10 cellular contexts compared by ENCODE assay signal in genomic region chr3:59502806-59503205, GRCh38.
DNase-seq lines count a peak whose midpoint lies in the region.
"Had no signal": no experiment of that assay in that cellular context is flagged by ENCODE, and none has a peak within 500 bp of the region (broad histone marks: within the 10 kb centered on the region; RNA-seq: fewer than 3 reads in every experiment).

No MANE protein-coding gene starts in this region.

- no peak overlapping the region for H3K27ac ChIP-seq in substantia nigra (ENCODE audit: low read depth, low read length, poor library complexity, severe bottlenecking)
- H3K27ac ChIP-seq: uterus had no signal

- intact Hi-C loops in activated CD4-positive, alpha-beta memory T cell treated with anti-CD3 and anti-CD28 coated beads for 36 hours (cut with micrococcal nuclease): loop anchor here (2.0 to 5.0 kb wide), 3 partner anchors 51 to 76 kb away; no protein-coding TSS in a partner anchor

- DNase-seq in activated CD8-positive, alpha-beta memory T cell treated with anti-CD3 and anti-CD28 coated beads, Interleukin-2, amount 50 U/mL, for 24 hours (ENCODE audit: extremely low read depth): peak; percentile 10
- no peak for DNase-seq in activated CD8-positive, alpha-beta memory T cell treated with anti-CD3 and anti-CD28 coated beads, Interleukin-2, amount 50 U/mL, for 48 hours
- peak; percentile 58 for DNase-seq in activated CD4-positive, alpha-beta memory T cell treated with anti-CD3 and anti-CD28 coated beads for 36 hours
- DNase-seq in fibroblast of the conjunctiva (ENCODE audit: low read depth): peak; percentile 41
- peak; percentile 40 for DNase-seq in stimulated activated CD8-positive, alpha-beta memory T cell treated with anti-CD3 and anti-CD28 coated beads, Interleukin-4, amount 100 ng/mL, for 48 hours
- DNase-seq in DMS153 treated with DMSO at 0.1 percent for 48 hours (lab: John Stamatoyannopoulos, UW; ENCODE audit: unreplicated experiment): no peak
- no peak for DNase-seq in substantia nigra (lab: John Stamatoyannopoulos, UW)
- no peak for DNase-seq in central memory CD4-positive, alpha-beta T cell
- DNase-seq: C1 segment of cervical spinal cord, uterus had no signal

- H3K9me3 Mint-ChIP-seq in activated CD4-positive, alpha-beta memory T cell treated with anti-CD3 and anti-CD28 coated beads for 36 hours: peaks cover 3% of the 10 kb centered on the region

- CTCF ChIA-PET in activated CD4-positive, alpha-beta memory T cell treated with anti-CD3 and anti-CD28 coated beads for 36 hours (lab: Charles Lee): interaction anchor here (0.9 to 1.2 kb wide), 2 partner anchors 73 to 190 kb away, joined by 3 read pairs; no protein-coding TSS in a partner anchor

- no peaks in the 10 kb centered on the region for H3K27me3 Mint-ChIP-seq in activated CD4-positive, alpha-beta memory T cell treated with anti-CD3 and anti-CD28 coated beads for 36 hours

- H3K36me3 Mint-ChIP-seq in activated CD4-positive, alpha-beta memory T cell treated with anti-CD3 and anti-CD28 coated beads for 36 hours: no peaks in the 10 kb centered on the region

- H3K4me1 Mint-ChIP-seq in activated CD4-positive, alpha-beta memory T cell treated with anti-CD3 and anti-CD28 coated beads for 36 hours (ENCODE audit: low read depth): peaks cover 8% of the 10 kb centered on the region

- no peak overlapping the region for H3K4me3 Mint-ChIP-seq in activated CD4-positive, alpha-beta memory T cell treated with anti-CD3 and anti-CD28 coated beads for 36 hours

- H3K27ac Mint-ChIP-seq in activated CD4-positive, alpha-beta memory T cell treated with anti-CD3 and anti-CD28 coated beads for 36 hours: no peak overlapping the region

- POLR2A ChIA-PET in activated CD4-positive, alpha-beta memory T cell treated with anti-CD3 and anti-CD28 coated beads for 36 hours (lab: Charles Lee): interaction anchor here (0.8 to 1.4 kb wide), 2 partner anchors 24 to 51 kb away, joined by 3 to 5 read pairs; no protein-coding TSS in a partner anchor

Comparison
In these comparisons a context has a peak if more than half of its experiments do, and no peak if none do; other contexts are left out.
1. DNase-seq: peak in activated CD8-positive, alpha-beta memory T cell treated with anti-CD3 and anti-CD28 coated beads, Interleukin-2, amount 50 U/mL, for 24 hours (single experiment), activated CD4-positive, alpha-beta memory T cell treated with anti-CD3 and anti-CD28 coated beads for 36 hours (single experiment), fibroblast of the conjunctiva (single experiment) and stimulated activated CD8-positive, alpha-beta memory T cell treated with anti-CD3 and anti-CD28 coated beads, Interleukin-4, amount 100 ng/mL, for 48 hours (single experiment); none in activated CD8-positive, alpha-beta memory T cell treated with anti-CD3 and anti-CD28 coated beads, Interleukin-2, amount 50 U/mL, for 48 hours (single experiment), DMS153 treated with DMSO at 0.1 percent for 48 hours (single experiment), substantia nigra (0 of 49) and central memory CD4-positive, alpha-beta T cell (single experiment).